In genomic region chr9:136240941-136241340, GRCh38 we compare ENCODE assay signal across 24 cellular contexts. TPM values are rescaled to one million over a fixed set of nuclear protein-coding genes. Genes with fewer than 3 reads are reported as not detected.
"Had no signal": no experiment of that assay in that cellular context is flagged by ENCODE, and none has a peak within 500 bp of the region (broad histone marks: within the 10 kb centered on the region; RNA-seq: fewer than 3 reads in every experiment).

No MANE protein-coding gene starts in this region.

- H3K9me3 ChIP-seq: ascending aorta, breast epithelium, gastrocnemius medialis, heart left ventricle, left lung, prostate gland, right atrium auricular region, stomach, thoracic aorta, upper lobe of left lung had no signal

- H3K27me3 ChIP-seq: ascending aorta, breast epithelium, gastrocnemius medialis, heart left ventricle, left lung, right atrium auricular region, stomach, upper lobe of left lung had no signal

- ATAC-seq: activated CD8-positive, alpha-beta memory T cell treated with anti-CD3 and anti-CD28 coated beads, Interleukin-2, amount 10 ng/mL, durations not matched to agents 7 days and 5 days; esophagus mucosa; gastrocnemius medialis; heart left ventricle; left lung had no signal

- H3K36me3 ChIP-seq: breast epithelium, prostate gland, thoracic aorta had no signal

- H3K4me3 ChIP-seq: ascending aorta, breast epithelium, gastrocnemius medialis, heart left ventricle, left lung, prostate gland, right atrium auricular region, stomach, thoracic aorta, upper lobe of left lung had no signal

- H3K27ac ChIP-seq: ascending aorta, breast epithelium, gastrocnemius medialis, left lung, prostate gland, stomach, thoracic aorta, upper lobe of left lung had no signal

- DNase-seq: activated CD4-positive, alpha-beta memory T cell treated with anti-CD3 and anti-CD28 coated beads, Interleukin-2, amount 10 ng/mL, durations not matched to agents 7 days and 5 days; activated CD4-positive, alpha-beta T cell treated with anti-CD3 and anti-CD28 coated beads for 48 hours; activated CD4-positive, CD25-positive, alpha-beta regulatory T cell; activated CD8-positive, alpha-beta memory T cell treated with anti-CD3 and anti-CD28 coated beads, Interleukin-2, amount 10 ng/mL, durations not matched to agents 7 days and 5 days; activated naive CD4-positive, alpha-beta T cell treated with Interleukin-2 at 50 U/mL for 16 hours; cerebellar nuclear complex; effector CD4-positive, alpha-beta T cell; gastrocnemius medialis; heart left ventricle; left lung; stimulated activated CD4-positive, alpha-beta T cell treated with anti-CD3 and anti-CD28 coated beads, Interleukin-2, amount 100 ng/mL, for 24 hours; stomach had no signal

RNA-seq across cellular contexts. Expression of gene LHX3, which starts 36.0 kb away (rescaled TPM):
- total RNA-seq: activated CD8-positive, alpha-beta memory T cell treated with anti-CD3 and anti-CD28 coated beads, Interleukin-2, amount 10 ng/mL, durations not matched to agents 7 days and 5 days; activated T-helper 2 cell treated with anti-CD3 and anti-CD28 coated beads, Interferon-gamma antibody, Interleukin-2, Interleukin-4, amounts not matched to agents 10 μg/mL and 5 μg/mL and 100 μg/mL, durations not matched to agents 14 hours and 24 hours and 36 hours; ascending aorta; breast epithelium; gastrocnemius medialis; heart left ventricle; kidney epithelial cell; left lung; mononuclear cell; osteoblast; skeletal muscle tissue; stomach; thoracic aorta had no signal
- polyA plus RNA-seq: heart left ventricle, stomach had no signal
